ENCODE assay signal across 1 cellular context in genomic region chr11:62671604-62672528, GRCh38.
A peak's percentile ranks its signal among the peaks of the same experiment; 100 is the strongest.
TF ChIP-seq lines count a peak whose summit lies in the region.

TSS of gene LBHD1 (minus strand) at chr11:62672267. CDS start at chr11:62670031, 2,236 bp downstream.
A gene with protein sequence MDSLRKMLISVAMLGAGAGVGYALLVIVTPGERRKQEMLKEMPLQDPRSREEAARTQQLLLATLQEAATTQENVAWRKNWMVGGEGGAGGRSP (plus strand): TSS chr11:62671673. CDS start chr11:62671746, 73 bp downstream.

TF ChIP-seq in K562, 482 proteins besides CTCF, POLR2A, EP300 and RAD21 (continued from another document and continues in another):
- TF ChIP-seq ILK (tag; IDR thresholded peaks at IDR 0.05; ENCODE audit: borderline replicate concordance, low read depth) (no peak), C11orf30 (IDR thresholded peaks at IDR 0.05; ENCODE audit: low read depth) (peak; percentile 69), CHD2 (IDR thresholded peaks at IDR 0.05; ENCODE audit: low read depth, low read length) (no peak), SNIP1 (IDR thresholded peaks at IDR 0.05; ENCODE audit: low read depth) (peak; percentile 97), RBM25 (IDR thresholded peaks at IDR 0.05; ENCODE audit: low read depth, low read length, severe bottlenecking) (no peak), SOX6 (IDR thresholded peaks at IDR 0.05) (peak; percentile 62), CBX8 (IDR thresholded peaks at IDR 0.05; ENCODE audit: borderline replicate concordance, extremely low read depth, low read depth, low read length, poor library complexity, severe bottlenecking) (no peak), RFX5 (IDR thresholded peaks at IDR 0.05; ENCODE audit: low read depth, low read length) (no peak), SAP30 (IDR thresholded peaks at IDR 0.05; ENCODE audit: borderline replicate concordance, insufficient read depth, low read depth, low read length, poor library complexity, severe bottlenecking) (peak; percentile 72), ZNF232 (CRISPR knock-in tag; IDR thresholded peaks at IDR 0.05) (no peak), ARID2 (IDR thresholded peaks at IDR 0.05) (no peak), L3MBTL2 (IDR thresholded peaks at IDR 0.05) (peak; percentile 64), RFX1 (IDR thresholded peaks at IDR 0.05) (no peak), ZNF584 (CRISPR knock-in tag; IDR thresholded peaks at IDR 0.05; ENCODE audit: low read depth) (no peak), TCF7L2 (IDR thresholded peaks at IDR 0.05; ENCODE audit: low read depth, low read length) (no peak), MGA (IDR thresholded peaks at IDR 0.05) (peak; percentile 85), ZNF217 (CRISPR knock-in tag; IDR thresholded peaks at IDR 0.05) (no peak), FOXJ3 (CRISPR knock-in tag; IDR thresholded peaks at IDR 0.05) (no peak), KLF10 (CRISPR knock-in tag; IDR thresholded peaks at IDR 0.05) (no peak)
- TF ChIP-seq, protein P1, sequence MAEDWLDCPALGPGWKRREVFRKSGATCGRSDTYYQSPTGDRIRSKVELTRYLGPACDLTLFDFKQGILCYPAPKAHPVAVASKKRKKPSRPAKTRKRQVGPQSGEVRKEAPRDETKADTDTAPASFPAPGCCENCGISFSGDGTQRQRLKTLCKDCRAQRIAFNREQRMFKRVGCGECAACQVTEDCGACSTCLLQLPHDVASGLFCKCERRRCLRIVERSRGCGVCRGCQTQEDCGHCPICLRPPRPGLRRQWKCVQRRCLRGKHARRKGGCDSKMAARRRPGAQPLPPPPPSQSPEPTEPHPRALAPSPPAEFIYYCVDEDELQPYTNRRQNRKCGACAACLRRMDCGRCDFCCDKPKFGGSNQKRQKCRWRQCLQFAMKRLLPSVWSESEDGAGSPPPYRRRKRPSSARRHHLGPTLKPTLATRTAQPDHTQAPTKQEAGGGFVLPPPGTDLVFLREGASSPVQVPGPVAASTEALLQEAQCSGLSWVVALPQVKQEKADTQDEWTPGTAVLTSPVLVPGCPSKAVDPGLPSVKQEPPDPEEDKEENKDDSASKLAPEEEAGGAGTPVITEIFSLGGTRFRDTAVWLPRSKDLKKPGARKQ (CRISPR knock-in tag; IDR thresholded peaks at IDR 0.05): no peak
- TF ChIP-seq, protein P2, sequence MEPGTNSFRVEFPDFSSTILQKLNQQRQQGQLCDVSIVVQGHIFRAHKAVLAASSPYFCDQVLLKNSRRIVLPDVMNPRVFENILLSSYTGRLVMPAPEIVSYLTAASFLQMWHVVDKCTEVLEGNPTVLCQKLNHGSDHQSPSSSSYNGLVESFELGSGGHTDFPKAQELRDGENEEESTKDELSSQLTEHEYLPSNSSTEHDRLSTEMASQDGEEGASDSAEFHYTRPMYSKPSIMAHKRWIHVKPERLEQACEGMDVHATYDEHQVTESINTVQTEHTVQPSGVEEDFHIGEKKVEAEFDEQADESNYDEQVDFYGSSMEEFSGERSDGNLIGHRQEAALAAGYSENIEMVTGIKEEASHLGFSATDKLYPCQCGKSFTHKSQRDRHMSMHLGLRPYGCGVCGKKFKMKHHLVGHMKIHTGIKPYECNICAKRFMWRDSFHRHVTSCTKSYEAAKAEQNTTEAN (CRISPR knock-in tag; IDR thresholded peaks at IDR 0.05): no peak
- TF ChIP-seq, protein P3, sequence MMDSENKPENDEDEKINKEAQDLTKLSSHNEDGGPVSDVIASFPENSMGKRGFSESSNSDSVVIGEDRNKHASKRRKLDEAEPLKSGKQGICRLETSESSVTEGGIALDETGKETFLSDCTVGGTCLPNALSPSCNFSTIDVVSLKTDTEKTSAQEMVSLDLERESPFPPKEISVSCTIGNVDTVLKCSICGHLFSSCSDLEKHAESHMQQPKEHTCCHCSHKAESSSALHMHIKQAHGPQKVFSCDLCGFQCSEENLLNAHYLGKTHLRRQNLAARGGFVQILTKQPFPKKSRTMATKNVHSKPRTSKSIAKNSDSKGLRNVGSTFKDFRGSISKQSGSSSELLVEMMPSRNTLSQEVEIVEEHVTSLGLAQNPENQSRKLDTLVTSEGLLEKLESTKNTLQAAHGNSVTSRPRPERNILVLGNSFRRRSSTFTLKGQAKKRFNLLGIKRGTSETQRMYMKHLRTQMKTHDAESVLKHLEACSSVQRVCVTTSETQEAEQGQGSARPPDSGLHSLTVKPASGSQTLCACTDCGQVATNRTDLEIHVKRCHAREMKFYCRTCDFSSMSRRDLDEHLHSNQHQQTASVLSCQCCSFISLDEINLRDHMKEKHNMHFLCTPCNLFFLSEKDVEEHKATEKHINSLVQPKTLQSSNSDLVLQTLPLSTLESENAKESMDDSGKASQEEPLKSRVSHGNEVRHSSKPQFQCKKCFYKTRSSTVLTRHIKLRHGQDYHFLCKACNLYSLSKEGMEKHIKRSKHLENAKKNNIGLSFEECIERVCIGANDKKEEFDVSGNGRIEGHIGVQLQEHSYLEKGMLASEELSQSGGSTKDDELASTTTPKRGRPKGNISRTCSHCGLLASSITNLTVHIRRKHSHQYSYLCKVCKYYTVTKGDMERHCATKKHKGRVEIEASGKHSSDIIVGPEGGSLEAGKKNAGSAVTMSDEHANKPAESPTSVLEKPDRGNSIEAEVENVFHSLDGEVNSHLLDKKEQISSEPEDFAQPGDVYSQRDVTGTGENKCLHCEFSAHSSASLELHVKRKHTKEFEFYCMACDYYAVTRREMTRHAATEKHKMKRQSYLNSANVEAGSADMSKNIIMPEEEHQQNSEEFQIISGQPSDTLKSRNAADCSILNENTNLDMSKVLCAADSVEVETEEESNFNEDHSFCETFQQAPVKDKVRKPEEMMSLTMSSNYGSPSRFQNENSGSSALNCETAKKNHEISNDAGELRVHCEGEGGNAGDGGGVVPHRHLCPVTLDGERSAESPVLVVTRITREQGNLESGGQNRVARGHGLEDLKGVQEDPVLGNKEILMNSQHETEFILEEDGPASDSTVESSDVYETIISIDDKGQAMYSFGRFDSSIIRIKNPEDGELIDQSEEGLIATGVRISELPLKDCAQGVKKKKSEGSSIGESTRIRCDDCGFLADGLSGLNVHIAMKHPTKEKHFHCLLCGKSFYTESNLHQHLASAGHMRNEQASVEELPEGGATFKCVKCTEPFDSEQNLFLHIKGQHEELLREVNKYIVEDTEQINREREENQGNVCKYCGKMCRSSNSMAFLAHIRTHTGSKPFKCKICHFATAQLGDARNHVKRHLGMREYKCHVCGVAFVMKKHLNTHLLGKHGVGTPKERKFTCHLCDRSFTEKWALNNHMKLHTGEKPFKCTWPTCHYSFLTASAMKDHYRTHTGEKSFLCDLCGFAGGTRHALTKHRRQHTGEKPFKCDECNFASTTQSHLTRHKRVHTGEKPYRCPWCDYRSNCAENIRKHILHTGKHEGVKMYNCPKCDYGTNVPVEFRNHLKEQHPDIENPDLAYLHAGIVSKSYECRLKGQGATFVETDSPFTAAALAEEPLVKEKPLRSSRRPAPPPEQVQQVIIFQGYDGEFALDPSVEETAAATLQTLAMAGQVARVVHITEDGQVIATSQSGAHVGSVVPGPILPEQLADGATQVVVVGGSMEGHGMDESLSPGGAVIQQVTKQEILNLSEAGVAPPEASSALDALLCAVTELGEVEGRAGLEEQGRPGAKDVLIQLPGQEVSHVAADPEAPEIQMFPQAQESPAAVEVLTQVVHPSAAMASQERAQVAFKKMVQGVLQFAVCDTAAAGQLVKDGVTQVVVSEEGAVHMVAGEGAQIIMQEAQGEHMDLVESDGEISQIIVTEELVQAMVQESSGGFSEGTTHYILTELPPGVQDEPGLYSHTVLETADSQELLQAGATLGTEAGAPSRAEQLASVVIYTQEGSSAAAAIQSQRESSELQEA (IDR thresholded peaks at IDR 0.05; ENCODE audit: low read depth): no peak
- TF ChIP-seq, protein P4, sequence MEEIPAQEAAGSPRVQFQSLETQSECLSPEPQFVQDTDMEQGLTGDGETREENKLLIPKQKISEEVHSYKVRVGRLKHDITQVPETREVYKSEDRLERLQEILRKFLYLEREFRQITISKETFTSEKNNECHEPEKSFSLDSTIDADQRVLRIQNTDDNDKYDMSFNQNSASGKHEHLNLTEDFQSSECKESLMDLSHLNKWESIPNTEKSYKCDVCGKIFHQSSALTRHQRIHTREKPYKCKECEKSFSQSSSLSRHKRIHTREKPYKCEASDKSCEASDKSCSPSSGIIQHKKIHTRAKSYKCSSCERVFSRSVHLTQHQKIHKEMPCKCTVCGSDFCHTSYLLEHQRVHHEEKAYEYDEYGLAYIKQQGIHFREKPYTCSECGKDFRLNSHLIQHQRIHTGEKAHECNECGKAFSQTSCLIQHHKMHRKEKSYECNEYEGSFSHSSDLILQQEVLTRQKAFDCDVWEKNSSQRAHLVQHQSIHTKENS (CRISPR knock-in tag; IDR thresholded peaks at IDR 0.05): no peak
